ENCODE assay signal across 10 cellular contexts in genomic region chr6:101397199-101397598, GRCh38. TPM values are rescaled to one million over a fixed set of nuclear protein-coding genes. Genes with fewer than 3 reads are reported as not detected.
DNase-seq lines count a peak whose midpoint lies in the region; ATAC-seq and TF ChIP-seq lines count a peak whose summit lies in the region.
"Had no signal": no experiment of that assay in that cellular context is flagged by ENCODE, and none has a peak within 500 bp of the region (broad histone marks: within the 10 kb centered on the region; RNA-seq: fewer than 3 reads in every experiment).

No MANE protein-coding gene starts in this region.

- CTCF ChIA-PET in WTC11 (lab: Charles Lee) = no interaction called here

- no peaks in the 10 kb centered on the region for H3K36me3 Mint-ChIP-seq in WTC11
- no peaks in the 10 kb centered on the region for H3K36me3 Mint-ChIP-seq in nephron progenitor cell (ENCODE audit: low read depth)
- H3K36me3 Mint-ChIP-seq: activated naive CD8-positive, alpha-beta T cell treated with anti-CD3 and anti-CD28 coated beads, Interleukin-2, amount 10 ng/mL, durations not matched to agents 7 days and 5 days had no signal

- H3K27ac Mint-ChIP-seq in WTC11 = no peak overlapping the region
- no peak overlapping the region for H3K27ac Mint-ChIP-seq in nephron progenitor cell
- H3K27ac Mint-ChIP-seq: activated B cell treated with CpG ODN at 0.5 μM for 24 hours; activated naive CD8-positive, alpha-beta T cell treated with anti-CD3 and anti-CD28 coated beads, Interleukin-2, amount 10 ng/mL, durations not matched to agents 7 days and 5 days had no signal

- H3K4me1 Mint-ChIP-seq in WTC11 = peaks cover 47% of the 10 kb centered on the region
- H3K4me1 Mint-ChIP-seq in nephron progenitor cell = peaks cover 59% of the 10 kb centered on the region

- H3K9me3 Mint-ChIP-seq in WTC11 (no peaks in the 10 kb centered on the region), nephron progenitor cell (no peaks in the 10 kb centered on the region)

- POLR2A ChIA-PET in WTC11 (lab: Charles Lee) = no interaction called here

- H3K27me3 Mint-ChIP-seq in WTC11 (ENCODE audit: low read depth) (peaks cover 74% of the 10 kb centered on the region), nephron progenitor cell (ENCODE audit: low read depth, poor library complexity) (peaks cover 74% of the 10 kb centered on the region)

- no peak overlapping the region for H3K4me3 Mint-ChIP-seq in WTC11
- no peak overlapping the region for H3K4me3 Mint-ChIP-seq in nephron progenitor cell
- H3K4me3 Mint-ChIP-seq: activated B cell treated with CpG ODN at 0.5 μM for 24 hours; activated naive CD8-positive, alpha-beta T cell treated with anti-CD3 and anti-CD28 coated beads, Interleukin-2, amount 10 ng/mL, durations not matched to agents 7 days and 5 days had no signal

- peak; percentile 40; the same call in 1 of the 2 replicates for TF ChIP-seq CTCF in WTC11 (IDR thresholded peaks at IDR 0.05)
- peak; percentile 35 for TF ChIP-seq CTCF in nephron progenitor cell (IDR thresholded peaks at IDR 0.05)

- ATAC-seq in WTC11 (no peak), GM18502 (IDR thresholded peaks at IDR 0.05; ENCODE audit: poor library complexity, unreplicated experiment) (no peak)

- DNase-seq in NCI-H1417 (lab: John Stamatoyannopoulos, UW) (peak in 2 of 3 experiments; percentile 30 to 45), NCI-H1417 treated with DMSO at 0.1 percent for 48 hours (lab: John Stamatoyannopoulos, UW) (no peak), NCI-H2081 treated with DMSO at 0.1 percent for 48 hours (lab: John Stamatoyannopoulos, UW) (peak; percentile 59), WTC11 (ENCODE audit: low spot score) (no peak), nephron progenitor cell (no peak), medulla oblongata (ENCODE audit: extremely low spot score) (no peak)
- no peak for DNase-seq in stimulated activated naive CD4-positive, alpha-beta T cell treated with Interleukin-2 at 50 U/mL for 16 hours (lab: John Stamatoyannopoulos, UW)
- DNase-seq: activated B cell treated with CpG ODN at 0.5 μM for 24 hours had no signal

TF ChIP-seq in WTC11, 78 proteins besides CTCF, POLR2A, EP300 and RAD21:
- no peak for TF ChIP-seq ZNF396 (CRISPR knock-in tag; IDR thresholded peaks at IDR 0.05; ENCODE audit: borderline replicate concordance)
- TF ChIP-seq ERG (CRISPR knock-in tag; IDR thresholded peaks at IDR 0.05) = no peak

RNA-seq across cellular contexts. Expression of gene GRIK2, which starts 3.7 kb away (rescaled TPM):
- 2.7 to 6.0 TPM (median 5.2 TPM) in 3 replicates for total RNA-seq in WTC11 (2021)

Comparison
In these comparisons a context has a peak if more than half of its experiments do, and no peak if none do; other contexts are left out.
1. DNase-seq: peak in NCI-H1417 (2 of 3) and NCI-H2081 treated with DMSO at 0.1 percent for 48 hours (single experiment); none in NCI-H1417 treated with DMSO at 0.1 percent for 48 hours (single experiment), WTC11 (single experiment), nephron progenitor cell (single experiment), medulla oblongata (single experiment) and stimulated activated naive CD4-positive, alpha-beta T cell treated with Interleukin-2 at 50 U/mL for 16 hours (single experiment).